ENCODE assay signal across 14 cellular contexts in genomic region chr12:92411687-92412086, GRCh38.
"Had no signal": no experiment of that assay in that cellular context is flagged by ENCODE, and none has a peak within 500 bp of the region (broad histone marks: within the 10 kb centered on the region; RNA-seq: fewer than 3 reads in every experiment).

No MANE protein-coding gene starts in this region.

- H3K27ac Mint-ChIP-seq: activated T-helper 1 cell treated with anti-CD3 and anti-CD28 coated beads, Interleukin-12 subunit alpha, Interleukin-12 subunit beta, Interleukin-2, Interleukin-4 antibody, amounts not matched to agents 30 ng/mL and 10 ng/mL and 1 ng/mL, durations not matched to agents 14 hours and 24 hours and 36 hours; nephron progenitor cell; T-helper 1 cell treated with Interleukin-12 subunit alpha and Interleukin-12 subunit beta and Interleukin-4 antibody, amounts not matched to agents 30 μg/mL and 1 μg/mL, for 36 hours had no signal

- H3K27ac ChIP-seq: brain microvascular endothelial cell, prostate gland, thyroid gland had no signal

- H3K27me3 ChIP-seq: brain microvascular endothelial cell, dorsolateral prefrontal cortex, thyroid gland had no signal

- H3K4me3 Mint-ChIP-seq: activated T-helper 1 cell treated with anti-CD3 and anti-CD28 coated beads, Interleukin-12 subunit alpha, Interleukin-12 subunit beta, Interleukin-2, Interleukin-4 antibody, amounts not matched to agents 30 ng/mL and 10 ng/mL and 1 ng/mL, durations not matched to agents 14 hours and 24 hours and 36 hours; nephron progenitor cell; T-helper 1 cell treated with Interleukin-12 subunit alpha and Interleukin-12 subunit beta and Interleukin-4 antibody, amounts not matched to agents 30 μg/mL and 1 μg/mL, for 36 hours had no signal

- ATAC-seq: esophagus mucosa, sciatic nerve had no signal

- H3K9me3 Mint-ChIP-seq: T-helper 1 cell treated with Interleukin-12 subunit alpha and Interleukin-12 subunit beta and Interleukin-4 antibody, amounts not matched to agents 30 μg/mL and 1 μg/mL, for 36 hours had no signal

- DNase-seq: activated CD4-positive, alpha-beta T cell treated with anti-CD3 and anti-CD28 coated beads for 48 hours; anterior cingulate cortex; brain microvascular endothelial cell; hypothalamus; kidney; nephron progenitor cell; stimulated activated CD4-positive, alpha-beta T cell treated with anti-CD3 and anti-CD28 coated beads, Interleukin-1b, Interleukin-23, amount 100 ng/mL, for 48 hours; thyroid gland had no signal

- H3K4me1 ChIP-seq: prostate gland, thyroid gland had no signal

- H3K36me3 ChIP-seq: brain microvascular endothelial cell, prostate gland, thyroid gland had no signal

- H3K9me3 ChIP-seq: prostate gland, thyroid gland had no signal

- H3K4me3 ChIP-seq: dorsolateral prefrontal cortex, prostate gland, thyroid gland had no signal
